Comparison of ENCODE assay signal across 12 cellular contexts in genomic region chr1:99599678-99600175, GRCh38. TPM values are rescaled to one million over a fixed set of nuclear protein-coding genes. Genes with fewer than 3 reads are reported as not detected.
DNase-seq lines count a peak whose midpoint lies in the region; ATAC-seq, FAIRE-seq and TF ChIP-seq lines count a peak whose summit lies in the region.
"Had no signal": no experiment of that assay in that cellular context is flagged by ENCODE, and none has a peak within 500 bp of the region (broad histone marks: within the 10 kb centered on the region; RNA-seq: fewer than 3 reads in every experiment).

No MANE protein-coding gene starts in this region.

- no peaks in the 10 kb centered on the region for H3K36me3 ChIP-seq in NT2/D1 (ENCODE audit: insufficient read depth, insufficient read length, low read length)
- no peaks in the 10 kb centered on the region for H3K36me3 ChIP-seq in mesodermal cell (ENCODE audit: control insufficient read depth, insufficient read depth, low read length)
- H3K36me3 ChIP-seq: transverse colon had no signal

- H3K4me3 ChIP-seq in AG04450 (ENCODE audit: low read depth, low read length) (no peak overlapping the region), NT2/D1 (ENCODE audit: insufficient read length, low read depth) (no peak overlapping the region), epithelial cell of proximal tubule (ENCODE audit: low read depth, low read length) (no peak overlapping the region), mesodermal cell (ENCODE audit: extremely low read depth, insufficient read depth, low read length, poor library complexity, severe bottlenecking) (no peak overlapping the region)
- H3K4me3 ChIP-seq: transverse colon had no signal

- H3K9me3 Mint-ChIP-seq in activated T-cell treated with anti-CD3 and anti-CD28 coated beads, Interleukin-2, amount 50 U/mL, for 4 hours, result no peaks in the 10 kb centered on the region

- peak overlapping the region; percentile 81 for H3K27ac ChIP-seq in AG04450 (ENCODE audit: low read depth, low read length)
- peak overlapping the region; percentile 93 for H3K27ac ChIP-seq in mesodermal cell (ENCODE audit: low read depth, low read length, severe bottlenecking)
- H3K27ac ChIP-seq: C4-2B, transverse colon had no signal

- DNase-seq in AG04450 (ENCODE audit: low read depth, low spot score) (peak; percentile 77), NT2/D1 (ENCODE audit: low read depth, low spot score) (peak; percentile 6), epithelial cell of proximal tubule (ENCODE audit: low read depth) (peak; percentile 44), frontal cortex (ENCODE audit: low spot score in 2 of 2) (no peak), superior temporal gyrus (ENCODE audit: extremely low spot score) (no peak), NCI-H1694 (lab: John Stamatoyannopoulos, UW) (no peak)
- no peak for DNase-seq in activated T-cell treated with anti-CD3 and anti-CD28 coated beads, Interleukin-2, amount 50 U/mL, for 4 hours
- DNase-seq: NCI-H774, transverse colon had no signal

- FAIRE-seq in frontal cortex (lab: Jason Lieb, UNC), result no peak

- H3K27me3 Mint-ChIP-seq in activated T-cell treated with anti-CD3 and anti-CD28 coated beads, Interleukin-2, amount 50 U/mL, for 4 hours (ENCODE audit: low read depth), result peaks cover 2% of the 10 kb centered on the region

- H3K9me3 ChIP-seq in AG04450 (ENCODE audit: control insufficient read depth, insufficient read depth, low read length) (no peaks in the 10 kb centered on the region), NT2/D1 (ENCODE audit: insufficient read depth, low read length) (no peaks in the 10 kb centered on the region), mesodermal cell (ENCODE audit: control insufficient read depth, low read length) (no peaks in the 10 kb centered on the region)
- H3K9me3 ChIP-seq: transverse colon had no signal

- POLR2A ChIA-PET in AG04450 (lab: Yijun Ruan, JAX), result interaction anchor here (1.0 to 1.5 kb wide), 2 partner anchors 59 to 86 kb away, joined by 3 to 7 read pairs; no protein-coding TSS in a partner anchor

- H3K27me3 ChIP-seq in AG04450 (ENCODE audit: control insufficient read depth, insufficient read depth, low read length), result no peaks in the 10 kb centered on the region
- no peaks in the 10 kb centered on the region for H3K27me3 ChIP-seq in NT2/D1 (ENCODE audit: insufficient read depth, insufficient read length)
- H3K27me3 ChIP-seq: transverse colon had no signal

- ATAC-seq in activated T-cell treated with anti-CD3 and anti-CD28 coated beads, Interleukin-2, amount 50 U/mL, for 4 hours, result no peak
- ATAC-seq: activated CD4-positive, CD25-positive, alpha-beta regulatory T cell treated with anti-CD3 and anti-CD28 coated beads, Interleukin-2, amount 50 U/mL, for 24 hours had no signal

- CTCF ChIA-PET in AG04450 (lab: Charles Lee), result interaction anchor here (1.5 kb wide), 1 partner anchor 118 kb away, joined by 3 read pairs; no protein-coding TSS in a partner anchor

- 34 to 37% methylated on average over 2 of the region's 5 CpGs for WGBS in mesodermal cell (ENCODE audit: insufficient coverage in 2 of 2), 2 experiments

- peaks cover 4% of the 10 kb centered on the region for H3K4me1 Mint-ChIP-seq in activated T-cell treated with anti-CD3 and anti-CD28 coated beads, Interleukin-2, amount 50 U/mL, for 4 hours (ENCODE audit: low read depth)

- no peak overlapping the region for H3K4me3 Mint-ChIP-seq in activated T-cell treated with anti-CD3 and anti-CD28 coated beads, Interleukin-2, amount 50 U/mL, for 4 hours

- no peaks in the 10 kb centered on the region for H3K36me3 Mint-ChIP-seq in activated T-cell treated with anti-CD3 and anti-CD28 coated beads, Interleukin-2, amount 50 U/mL, for 4 hours (ENCODE audit: insufficient read depth)

- TF ChIP-seq CTCF in AG04450 (IDR thresholded peaks at IDR 0.05; ENCODE audit: low read depth, low read length) (no peak), epithelial cell of proximal tubule (conservative IDR thresholded peaks at IDR 0.05; ENCODE audit: low read depth, low read length) (no peak)

- H3K4me1 ChIP-seq in NT2/D1 (ENCODE audit: insufficient read depth, insufficient read length) (no peaks in the 10 kb centered on the region), mesodermal cell (ENCODE audit: control insufficient read depth, insufficient read depth, low read length, poor library complexity, severe bottlenecking) (peaks cover 27% of the 10 kb centered on the region)
- H3K4me1 ChIP-seq: transverse colon had no signal

- no peak overlapping the region for H3K9ac ChIP-seq in NT2/D1 (ENCODE audit: insufficient read length, low read depth)

RNA-seq across cellular contexts. Expression of gene PALMD, which starts 46.2 kb away (rescaled TPM):
- polyA plus RNA-seq in AG04450 (2011; rRNA removed), result 0.37 and 0.43 TPM in 2 replicates
- 0.22 and 0.28 TPM in 2 replicates for polyA minus RNA-seq in AG04450 (2011; rRNA and poly(A)+ RNA removed)
- 1.4 TPM in 1 of 2 replicates, not detected in the other for total RNA-seq in epithelial cell of proximal tubule
- 4.6 TPM for polyA plus RNA-seq in mesodermal cell (2013, experiment 1 of 2)
- polyA plus RNA-seq in mesodermal cell (2013, experiment 2 of 2), result 3.4 TPM
- 40.8 TPM for total RNA-seq in frontal cortex
- not detected for total RNA-seq in activated T-cell treated with anti-CD3 and anti-CD28 coated beads, Interleukin-2, amount 50 U/mL, for 4 hours

Comparison
In these comparisons a context has a peak if more than half of its experiments do, and no peak if none do; other contexts are left out.
1. DNase-seq: peak in AG04450 (single experiment), NT2/D1 (single experiment) and epithelial cell of proximal tubule (single experiment); none in frontal cortex (0 of 2), superior temporal gyrus (single experiment), activated T-cell treated with anti-CD3 and anti-CD28 coated beads, Interleukin-2, amount 50 U/mL, for 4 hours (single experiment) and NCI-H1694 (single experiment).
2. RNA of gene PALMD, which starts 46.2 kb away (total RNA-seq): 40.8 TPM in frontal cortex (single experiment); 1.4 TPM in epithelial cell of proximal tubule and not detected in activated T-cell treated with anti-CD3 and anti-CD28 coated beads, Interleukin-2, amount 50 U/mL, for 4 hours; every median in the first group is over 10 times any median in the second.